In genomic region chr1:160291248-160292220, GRCh38 we compare ENCODE assay signal across 7 cellular contexts. TPM values are rescaled to one million over a fixed set of nuclear protein-coding genes. Genes with fewer than 3 reads are reported as not detected.
DNase-seq lines count a peak whose midpoint lies in the region; ATAC-seq and TF ChIP-seq lines count a peak whose summit lies in the region.

No MANE protein-coding gene starts in this region.

- no peak overlapping the region for H3K4me3 Mint-ChIP-seq in activated CD8-positive, alpha-beta T cell treated with anti-CD3 and anti-CD28 coated beads for 36 hours

- intact Hi-C loops in activated CD8-positive, alpha-beta T cell treated with anti-CD3 and anti-CD28 coated beads for 36 hours (cut with micrococcal nuclease), result loop anchor here (1.0 to 5.0 kb wide), 2 partner anchors 98 to 189 kb away; no protein-coding TSS in a partner anchor

- TF ChIP-seq CTCF in activated CD8-positive, alpha-beta T cell treated with anti-CD3 and anti-CD28 coated beads for 36 hours (IDR thresholded peaks at IDR 0.05), result peak; percentile 72

- CTCF ChIA-PET in activated CD8-positive, alpha-beta T cell treated with anti-CD3 and anti-CD28 coated beads for 36 hours (lab: Charles Lee), result interaction anchor here (0.5 to 7.2 kb wide), 79 partner anchors 8 to 533 kb away, joined by 3 to 102 read pairs (median 6); partner anchors contain the start of genes ATP1A4, CASQ1, DCAF8 and IGSF8

- DNase-seq in HK-2 (ENCODE audit: unreplicated experiment), result peak; percentile 44
- peak; percentile 67 for DNase-seq in NCI-H82 treated with DMSO at 0.1 percent for 48 hours (lab: John Stamatoyannopoulos, UW; ENCODE audit: unreplicated experiment)
- DNase-seq in activated CD8-positive, alpha-beta T cell treated with anti-CD3 and anti-CD28 coated beads for 36 hours, result peak; percentile 75
- DNase-seq in effector CD4-positive, alpha-beta T cell, result peak; percentile 56
- DNase-seq in medulla oblongata (ENCODE audit: extremely low spot score), result peak; percentile 81
- peak; percentile 14 to 32 for DNase-seq in stimulated activated CD8-positive, alpha-beta memory T cell treated with anti-CD3 and anti-CD28 coated beads, Interleukin-15, amount 100 ng/mL, for 48 hours (ENCODE audit: low read depth in 2 of 2)

- peaks cover 4% of the 10 kb centered on the region for H3K4me1 Mint-ChIP-seq in activated CD8-positive, alpha-beta T cell treated with anti-CD3 and anti-CD28 coated beads for 36 hours (ENCODE audit: low read depth)

- peaks cover 52% of the 10 kb centered on the region for H3K36me3 Mint-ChIP-seq in activated CD8-positive, alpha-beta T cell treated with anti-CD3 and anti-CD28 coated beads for 36 hours (ENCODE audit: low read depth)

- peak; percentile 73 for ATAC-seq in GM18502 (IDR thresholded peaks at IDR 0.05; ENCODE audit: poor library complexity, unreplicated experiment)
- peak; percentile 97 for ATAC-seq in activated CD8-positive, alpha-beta T cell treated with anti-CD3 and anti-CD28 coated beads for 36 hours

- POLR2A ChIA-PET in activated CD8-positive, alpha-beta T cell treated with anti-CD3 and anti-CD28 coated beads for 36 hours (lab: Charles Lee), result interaction anchor here (0.9 to 1.6 kb wide), 8 partner anchors 12 to 192 kb away, joined by 3 to 6 read pairs (median 4); partner anchors contain the start of gene DCAF8

- H3K27me3 Mint-ChIP-seq in activated CD8-positive, alpha-beta T cell treated with anti-CD3 and anti-CD28 coated beads for 36 hours, result no peaks in the 10 kb centered on the region

- H3K27ac Mint-ChIP-seq in activated CD8-positive, alpha-beta T cell treated with anti-CD3 and anti-CD28 coated beads for 36 hours, result no peak overlapping the region

- H3K9me3 Mint-ChIP-seq in activated CD8-positive, alpha-beta T cell treated with anti-CD3 and anti-CD28 coated beads for 36 hours, result no peaks in the 10 kb centered on the region

RNA-seq across cellular contexts. Expression of gene PEX19, which starts 6.6 kb away (rescaled TPM):
- total RNA-seq in activated CD8-positive, alpha-beta T cell treated with anti-CD3 and anti-CD28 coated beads for 36 hours, result 10 to 100 TPM; 52.9 to 56.9 TPM

RNA-seq across cellular contexts. Expression of gene DCAF8, which starts 29.2 kb away (rescaled TPM):
- total RNA-seq in activated CD8-positive, alpha-beta T cell treated with anti-CD3 and anti-CD28 coated beads for 36 hours, result 100 to 1,000 TPM; 116 TPM

RNA-seq across cellular contexts. Expression of gene COPA, which starts 51.5 kb away (rescaled TPM):
- total RNA-seq in activated CD8-positive, alpha-beta T cell treated with anti-CD3 and anti-CD28 coated beads for 36 hours, result 100 to 1,000 TPM; 117 to 118 TPM

RNA-seq across cellular contexts. Expression of gene NCSTN, which starts 51.6 kb away (rescaled TPM):
- 10 to 100 TPM; 36.6 to 38.0 TPM for total RNA-seq in activated CD8-positive, alpha-beta T cell treated with anti-CD3 and anti-CD28 coated beads for 36 hours

Comparison
In these comparisons a context has a peak if more than half of its experiments do, and no peak if none do; other contexts are left out.
1. Peak in every context shown above with its lines: DNase-seq and ATAC-seq.
2. DNase-seq: peak in every context shown above with its lines; median percentile 81 in medulla oblongata; 75 in activated CD8-positive, alpha-beta T cell treated with anti-CD3 and anti-CD28 coated beads for 36 hours; 67 in NCI-H82 treated with DMSO at 0.1 percent for 48 hours; 56 in effector CD4-positive, alpha-beta T cell; 44 in HK-2; 23 in stimulated activated CD8-positive, alpha-beta memory T cell treated with anti-CD3 and anti-CD28 coated beads, Interleukin-15, amount 100 ng/mL, for 48 hours.